Comparison of ENCODE assay signal across 18 cellular contexts in the genomic region with DNA sequence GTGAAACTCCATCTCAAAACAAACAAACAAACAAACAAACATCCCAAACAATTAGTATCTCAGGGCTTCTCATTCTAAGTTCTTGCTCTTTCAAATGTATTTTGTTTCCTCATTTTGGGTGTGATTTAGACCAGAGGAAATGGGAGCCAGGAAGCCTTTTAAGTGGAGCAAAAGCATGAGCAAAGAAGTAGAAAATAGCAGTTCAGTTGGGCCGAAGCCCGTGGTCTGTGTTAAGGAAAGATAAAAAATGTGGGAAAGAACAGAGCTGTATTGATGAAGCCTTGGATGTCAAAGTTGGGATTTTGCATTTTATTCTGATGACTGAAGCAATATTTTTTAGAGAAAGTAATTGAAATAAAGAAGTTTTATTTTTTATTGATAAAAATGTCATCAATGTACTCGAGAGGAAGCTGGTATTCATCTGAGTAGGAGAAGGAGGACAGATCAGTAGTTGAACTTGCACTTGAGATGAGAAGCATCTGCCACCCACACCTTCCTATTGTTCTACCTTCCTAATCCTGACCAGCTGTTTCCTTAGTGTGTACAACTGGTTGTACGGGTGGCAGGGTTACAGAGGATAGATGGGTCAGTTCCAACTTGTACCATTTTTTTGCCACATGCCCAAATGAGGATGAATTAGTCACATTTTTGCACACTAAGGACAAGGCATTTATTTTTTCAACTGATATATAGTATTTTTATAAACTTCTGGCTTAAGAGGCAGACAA. TPM values are rescaled to one million over a fixed set of nuclear protein-coding genes. Genes with fewer than 3 reads are reported as not detected.
DNase-seq lines count a peak whose midpoint lies in the region; ATAC-seq, FAIRE-seq and TF ChIP-seq lines count a peak whose summit lies in the region.
"Had no signal": no experiment of that assay in that cellular context is flagged by ENCODE, and none has a peak within 500 bp of the region (broad histone marks: within the 10 kb centered on the region; RNA-seq: fewer than 3 reads in every experiment).

No MANE protein-coding gene starts in this region.

- peak; percentile 83 for FAIRE-seq in GM12891 (lab: Jason Lieb, UNC)
- FAIRE-seq: H54 had no signal

- no peaks in the 10 kb centered on the region for H3K9me3 ChIP-seq in neural progenitor cell (ENCODE audit: low read depth)
- H3K9me3 ChIP-seq: gastroesophageal sphincter, tibial nerve had no signal

- no peak overlapping the region for H3K4me3 Mint-ChIP-seq in neural progenitor cell
- H3K4me3 Mint-ChIP-seq: natural killer cell; T-helper 2 cell treated with Interferon-gamma antibody and Interleukin-4, amounts not matched to agents 5 μg/mL and 100 μg/mL, for 36 hours had no signal

- no peak overlapping the region for H3K4me2 ChIP-seq in neural progenitor cell

- no peaks in the 10 kb centered on the region for H3K79me2 ChIP-seq in neural progenitor cell (ENCODE audit: low read depth)

- DNase-seq in GM12891 (ENCODE audit: insufficient read length, low spot score) (no peak), dermis blood vessel endothelial cell (peak; percentile 39), GM10266 (ENCODE audit: extremely low spot score) (no peak), neural progenitor cell (ENCODE audit: low spot score) (no peak)
- DNase-seq in stimulated activated naive CD8-positive, alpha-beta T cell treated with anti-CD3 and anti-CD28 coated beads, Interleukin-15, Interleukin-2, amounts not matched to agents 100 U/mL and 50 U/mL, for 24 hours = no peak
- DNase-seq in activated CD4-positive, alpha-beta T cell treated with anti-CD3 and anti-CD28 coated beads, Interleukin-2, amount 50 U/mL, for 48 hours = no peak
- DNase-seq: activated CD4-positive, CD25-positive, alpha-beta regulatory T cell treated with anti-CD3 and anti-CD28 coated beads, Interleukin-2, amount 50 U/mL, for 72 hours; C1 segment of cervical spinal cord; natural killer cell; NCI-H1105; NCI-H748 treated with DMSO at 0.1 percent for 48 hours had no signal

- no peaks in the 10 kb centered on the region for H3K4me1 Mint-ChIP-seq in neural progenitor cell

- H3K36me3 Mint-ChIP-seq in neural progenitor cell = peaks cover 6% of the 10 kb centered on the region
- H3K36me3 Mint-ChIP-seq: activated naive CD4-positive, alpha-beta T cell treated with anti-CD3 and anti-CD28 coated beads, Interleukin-2, amount 50 U/mL, for 72 hours; natural killer cell had no signal

- no peaks in the 10 kb centered on the region for H4K20me1 ChIP-seq in neural progenitor cell (ENCODE audit: low read depth)

- H3F3A ChIP-seq in neural progenitor cell (ENCODE audit: low read depth) = no peaks in the 10 kb centered on the region

- no peak for TF ChIP-seq POLR2A in GM12891 (IDR thresholded peaks at IDR 0.05; ENCODE audit: low read depth, low read length)

- H2AFZ ChIP-seq in neural progenitor cell (replicated peaks) = no peak overlapping the region

- H3K9me3 Mint-ChIP-seq in neural progenitor cell = peaks cover 3% of the 10 kb centered on the region
- H3K9me3 Mint-ChIP-seq: natural killer cell; T-helper 2 cell treated with Interferon-gamma antibody and Interleukin-4, amounts not matched to agents 5 μg/mL and 100 μg/mL, for 36 hours had no signal

- no peak for TF ChIP-seq CTCF in GM10266 (IDR thresholded peaks at IDR 0.05; ENCODE audit: control insufficient read depth, insufficient read depth, low read depth, missing control alignments)
- TF ChIP-seq CTCF in neural progenitor cell (IDR thresholded peaks at IDR 0.05) = no peak

- no peaks in the 10 kb centered on the region for H3K4me1 ChIP-seq in neural progenitor cell
- H3K4me1 ChIP-seq: gastroesophageal sphincter had no signal

- ATAC-seq in GM19023 (IDR thresholded peaks at IDR 0.05; ENCODE audit: unreplicated experiment) = peak; percentile 19
- ATAC-seq in HG03280 (IDR thresholded peaks at IDR 0.05; ENCODE audit: unreplicated experiment) = peak; percentile 25
- ATAC-seq in stimulated activated naive CD8-positive, alpha-beta T cell treated with anti-CD3 and anti-CD28 coated beads, Interleukin-15, Interleukin-2, amounts not matched to agents 100 U/mL and 50 U/mL, for 24 hours = no peak
- ATAC-seq: gastroesophageal sphincter, natural killer cell had no signal

- H3K27ac Mint-ChIP-seq in neural progenitor cell = no peak overlapping the region
- H3K27ac Mint-ChIP-seq: activated naive CD4-positive, alpha-beta T cell treated with anti-CD3 and anti-CD28 coated beads, Interleukin-2, amount 50 U/mL, for 72 hours; natural killer cell had no signal

- no peak overlapping the region for H3K27ac ChIP-seq in neural progenitor cell
- H3K27ac ChIP-seq: gastroesophageal sphincter, tibial nerve had no signal

- H3K9ac ChIP-seq in neural progenitor cell = no peak overlapping the region

- H3K27me3 Mint-ChIP-seq in neural progenitor cell (ENCODE audit: insufficient read depth, low read depth) = peaks cover 3% of the 10 kb centered on the region

- no peaks in the 10 kb centered on the region for H3K27me3 ChIP-seq in neural progenitor cell
- H3K27me3 ChIP-seq: gastroesophageal sphincter, tibial nerve had no signal

- H3K36me3 ChIP-seq in neural progenitor cell = no peaks in the 10 kb centered on the region
- H3K36me3 ChIP-seq: gastroesophageal sphincter, tibial nerve had no signal

- no peak overlapping the region for H3K4me3 ChIP-seq in neural progenitor cell
- H3K4me3 ChIP-seq: gastroesophageal sphincter, tibial nerve had no signal

TF ChIP-seq in GM12891, 5 proteins besides CTCF, POLR2A, EP300 and RAD21:
- TF ChIP-seq POLR2AphosphoS5 (IDR thresholded peaks at IDR 0.05; ENCODE audit: low read depth, low read length) (no peak), POU2F2 (IDR thresholded peaks at IDR 0.05; ENCODE audit: low read depth, low read length) (no peak), PAX5 (IDR thresholded peaks at IDR 0.05; ENCODE audit: insufficient read depth, low read length, severe bottlenecking) (no peak), SPI1 (IDR thresholded peaks at IDR 0.05; ENCODE audit: low read depth, low read length) (no peak), TAF1 (IDR thresholded peaks at IDR 0.05; ENCODE audit: low read depth, low read length) (no peak)

RNA-seq across cellular contexts. Expression of gene KIAA0408, which starts 56.1 kb away (rescaled TPM):
- 0.76 TPM for polyA plus RNA-seq in GM12891 (2012; ENCODE audit: low read depth, missing spikeins)
- under 0.01 TPM in 1 of 2 replicates, not detected in the other for total RNA-seq in dermis blood vessel endothelial cell
- total RNA-seq in neural progenitor cell (ENCODE audit: low replicate concordance) = 2.2 and 9.7 TPM in 2 replicates

RNA-seq across cellular contexts. Expression of gene ECHDC1, which starts 59.6 kb away (rescaled TPM):
- polyA plus RNA-seq in GM12891 (2012; ENCODE audit: low read depth, missing spikeins) = 42.5 TPM
- 47.3 and 64.5 TPM in 2 replicates for total RNA-seq in dermis blood vessel endothelial cell
- total RNA-seq in neural progenitor cell (ENCODE audit: low replicate concordance) = 75.9 and 81.9 TPM in 2 replicates
